Comparison of ENCODE assay signal across 15 cellular contexts in the genomic region with DNA sequence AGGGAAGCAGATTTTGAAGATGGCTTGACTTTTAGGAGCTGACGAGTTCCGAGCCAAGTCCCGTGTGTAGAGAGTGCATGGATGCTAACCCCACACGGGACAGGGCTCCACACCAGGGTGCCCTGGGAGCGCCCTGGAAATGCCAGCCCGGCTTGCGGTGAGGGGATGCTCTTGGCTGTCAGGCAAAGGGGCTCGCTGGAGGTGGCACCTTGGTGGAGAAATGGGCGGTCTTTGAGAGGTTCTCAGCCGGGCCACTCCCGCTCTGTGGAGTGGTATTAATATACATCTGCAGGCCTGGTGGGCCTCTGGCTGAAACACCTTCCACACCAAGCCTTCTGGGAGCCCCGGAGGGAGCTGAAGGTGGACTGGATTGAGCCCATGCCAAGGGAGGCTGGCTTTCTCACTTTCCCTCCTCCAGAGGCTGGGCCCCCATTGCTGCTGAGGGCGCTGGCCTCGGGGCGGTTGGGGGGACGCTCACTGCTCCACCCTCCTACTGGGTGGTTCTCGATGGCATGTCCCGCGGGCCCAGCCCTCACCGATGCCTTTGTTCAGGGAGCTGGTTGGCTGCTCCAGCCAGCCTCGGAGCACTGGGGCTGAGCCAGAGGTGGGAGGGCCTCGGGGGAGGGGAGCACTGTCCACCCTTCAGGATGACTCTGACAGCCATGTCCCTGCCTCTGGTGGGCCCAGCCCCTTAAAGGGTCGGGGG.
DNase-seq lines count a peak whose midpoint lies in the region; ATAC-seq and TF ChIP-seq lines count a peak whose summit lies in the region.
"Had no signal": no experiment of that assay in that cellular context is flagged by ENCODE, and none has a peak within 500 bp of the region (broad histone marks: within the 10 kb centered on the region; RNA-seq: fewer than 3 reads in every experiment).

No MANE protein-coding gene starts in this region.

- no peak for ATAC-seq in thoracic aorta (ENCODE audit: insufficient number of reproducible peaks, low FRiP score, low read depth)

- POLR2A ChIA-PET in HEK293 (lab: Yijun Ruan, JAX): interaction anchor here (0.6 kb wide), 1 partner anchor 69 kb away, joined by 4 read pairs; no protein-coding TSS in a partner anchor
- POLR2A ChIA-PET in CD8-positive, alpha-beta memory T cell (lab: Charles Lee): no interaction called here

- no peak overlapping the region for H2AFZ ChIP-seq in GM23248

- no peaks in the 10 kb centered on the region for H3K4me1 ChIP-seq in HEK293 (ENCODE audit: control insufficient read depth, insufficient read depth, low read length)
- H3K4me1 ChIP-seq in esophagus muscularis mucosa: peaks cover 5 to 72% (median 62%) of the 10 kb centered on the region in 4 donors
- H3K4me1 ChIP-seq in thoracic aorta (ENCODE audit: control insufficient read depth in 1 of 2, low read depth in 2 of 2): peaks cover 9 to 43% of the 10 kb centered on the region in 2 donors
- peaks cover 5% of the 10 kb centered on the region for H3K4me1 ChIP-seq in CD8-positive, alpha-beta memory T cell (ENCODE audit: insufficient read depth, low read length)
- peaks cover 13% of the 10 kb centered on the region for H3K4me1 ChIP-seq in GM23248 (ENCODE audit: insufficient read depth)
- H3K4me1 ChIP-seq: HAP-1 had no signal

- peaks cover 8 to 16% of the 10 kb centered on the region in 2 experiments; a peak in 2 of 3 replicates for H3K36me3 ChIP-seq in HEK293 (ENCODE audit: control insufficient read depth in 2 of 2, insufficient read depth in 1 of 2, low read length in 2 of 2)
- H3K36me3 ChIP-seq in esophagus muscularis mucosa: peaks cover 0 to 3% (median 0%) of the 10 kb centered on the region in 4 donors
- H3K36me3 ChIP-seq in thoracic aorta: no peaks in the 10 kb centered on the region
- no peaks in the 10 kb centered on the region for H3K36me3 ChIP-seq in CD8-positive, alpha-beta memory T cell (ENCODE audit: insufficient read depth, low read length)
- H3K36me3 ChIP-seq in GM23248 (ENCODE audit: low read depth): no peaks in the 10 kb centered on the region
- H3K36me3 ChIP-seq: BLaER1 treated with 17β-estradiol and CSF1 and Interleukin-3, amounts not matched to agents 10 nM and 100 nM; HAP-1 had no signal

- peak overlapping the region; percentile 34 for H3K27ac Mint-ChIP-seq in nephron progenitor cell
- H3K27ac Mint-ChIP-seq in CD8-positive, alpha-beta memory T cell: no peak overlapping the region
- H3K27ac Mint-ChIP-seq: CD4-positive, CD25-positive, alpha-beta regulatory T cell; HFFc6 had no signal

- no peaks in the 10 kb centered on the region for H3K79me2 ChIP-seq in GM23248 (ENCODE audit: insufficient read depth)

- peaks cover 16% of the 10 kb centered on the region for H3K4me1 Mint-ChIP-seq in nephron progenitor cell
- peaks cover 0 to under 1% (median 0%) of the 10 kb centered on the region in 3 donors for H3K4me1 Mint-ChIP-seq in CD8-positive, alpha-beta memory T cell

- TF ChIP-seq CTCF in HEK293 (tag by site-specific recombination; IDR thresholded peaks at IDR 0.05) (no peak), esophagus muscularis mucosa (IDR thresholded peaks at IDR 0.05) (no peak), nephron progenitor cell (IDR thresholded peaks at IDR 0.05) (no peak), thoracic aorta (IDR thresholded peaks at IDR 0.05) (no peak)

- no peaks in the 10 kb centered on the region for H3K9me3 Mint-ChIP-seq in nephron progenitor cell
- no peaks in the 10 kb centered on the region for H3K9me3 Mint-ChIP-seq in CD8-positive, alpha-beta memory T cell

- no peaks in the 10 kb centered on the region for H3K9me2 ChIP-seq in GM23248 (ENCODE audit: insufficient read depth)

- H3K9ac ChIP-seq in GM23248: no peak overlapping the region
- H3K9ac ChIP-seq: BLaER1 treated with 17β-estradiol and CSF1 and Interleukin-3, amounts not matched to agents 10 nM and 100 nM had no signal

- in situ Hi-C loops in GM23248 (cut with MboI): no loop called here

- no peak overlapping the region for H3K4me3 Mint-ChIP-seq in nephron progenitor cell
- H3K4me3 Mint-ChIP-seq in CD8-positive, alpha-beta memory T cell: no peak overlapping the region
- H3K4me3 Mint-ChIP-seq: CD4-positive, CD25-positive, alpha-beta regulatory T cell; HFFc6 had no signal

- H3F3A ChIP-seq in GM23248 (ENCODE audit: insufficient read depth): no peaks in the 10 kb centered on the region

- H3K27me3 Mint-ChIP-seq in nephron progenitor cell (ENCODE audit: low read depth, poor library complexity): no peaks in the 10 kb centered on the region
- peaks cover 3 to 12% of the 10 kb centered on the region in 2 donors for H3K27me3 Mint-ChIP-seq in CD8-positive, alpha-beta memory T cell
- H3K27me3 Mint-ChIP-seq: CD4-positive, CD25-positive, alpha-beta regulatory T cell had no signal

- no peaks in the 10 kb centered on the region for H3K36me3 Mint-ChIP-seq in nephron progenitor cell (ENCODE audit: low read depth)
- no peaks in the 10 kb centered on the region for H3K36me3 Mint-ChIP-seq in CD8-positive, alpha-beta memory T cell
- H3K36me3 Mint-ChIP-seq: CD4-positive, CD25-positive, alpha-beta regulatory T cell had no signal

- H3K9me3 ChIP-seq in HEK293 (ENCODE audit: control insufficient read depth, insufficient read depth, low read depth, low read length): no peaks in the 10 kb centered on the region
- no peaks in the 10 kb centered on the region for H3K9me3 ChIP-seq in esophagus muscularis mucosa
- no peaks in the 10 kb centered on the region for H3K9me3 ChIP-seq in thoracic aorta
- no peaks in the 10 kb centered on the region for H3K9me3 ChIP-seq in CD8-positive, alpha-beta memory T cell (ENCODE audit: low read length)
- no peaks in the 10 kb centered on the region for H3K9me3 ChIP-seq in GM23248 (ENCODE audit: low read depth)
- H3K9me3 ChIP-seq: BLaER1 treated with 17β-estradiol and CSF1 and Interleukin-3, amounts not matched to agents 10 nM and 100 nM; HAP-1 had no signal

- intact Hi-C loops in esophagus muscularis mucosa (cut with DNase I): no loop called here

- CTCF ChIA-PET in HEK293 (lab: Yijun Ruan, JAX): interaction anchor here (0.5 to 1.1 kb wide), 3 partner anchors 13 to 498 kb away, joined by 3 to 5 read pairs (median 4); no protein-coding TSS in a partner anchor
- CTCF ChIA-PET in CD8-positive, alpha-beta memory T cell (lab: Charles Lee): no interaction called here

- H3K4me3 ChIP-seq in HEK293 (ENCODE audit: low read depth, low read length): no peak overlapping the region
- no peak overlapping the region for H3K4me3 ChIP-seq in esophagus muscularis mucosa
- no peak overlapping the region for H3K4me3 ChIP-seq in thoracic aorta
- H3K4me3 ChIP-seq in CD8-positive, alpha-beta memory T cell (ENCODE audit: low read length): no peak overlapping the region
- H3K4me3 ChIP-seq in GM23248: no peak overlapping the region
- H3K4me3 ChIP-seq: BLaER1 treated with 17β-estradiol and CSF1 and Interleukin-3, amounts not matched to agents 10 nM and 100 nM; HAP-1 had no signal

- 85% methylated on average over 4 of the region's 23 CpGs for WGBS in esophagus muscularis mucosa
- WGBS in GM23248 (ENCODE audit: low coverage in 1 of 2, low lambda C conversion rate in 2 of 2, missing lambda C conversion rate in 2 of 2), 2 experiments: 66% methylated on average over 20 to 23 of the region's 23 CpGs

- H3K27me3 ChIP-seq in esophagus muscularis mucosa (no peaks in the 10 kb centered on the region), thoracic aorta (replicated peaks; ENCODE audit: insufficient read depth) (no peaks in the 10 kb centered on the region), GM23248 (replicated peaks; ENCODE audit: insufficient read depth) (no peaks in the 10 kb centered on the region)
- no peaks in the 10 kb centered on the region for H3K27me3 ChIP-seq in CD8-positive, alpha-beta memory T cell (ENCODE audit: insufficient read depth, low read length, poor library complexity, severe bottlenecking)

- H3K4me2 ChIP-seq in GM23248 (ENCODE audit: unreplicated experiment): no peak overlapping the region
- H3K4me2 ChIP-seq: BLaER1 treated with 17β-estradiol and CSF1 and Interleukin-3, amounts not matched to agents 10 nM and 100 nM had no signal

- TF ChIP-seq POLR2A in esophagus muscularis mucosa (IDR thresholded peaks at IDR 0.05; ENCODE audit: low read depth): no peak

- no peak for TF ChIP-seq EP300 in esophagus muscularis mucosa (IDR thresholded peaks at IDR 0.05)

- H3K27ac ChIP-seq in HEK293 (ENCODE audit: extremely low read depth, low read depth, low read length) (no peak overlapping the region), esophagus muscularis mucosa (replicated peaks in 1 of 4) (peak overlapping the region; percentile 44 to 85 (median 73)), thoracic aorta (peak overlapping the region; percentile 46 to 85), GM23248 (no peak overlapping the region)
- H3K27ac ChIP-seq in CD8-positive, alpha-beta memory T cell (ENCODE audit: low read depth, low read length): no peak overlapping the region
- H3K27ac ChIP-seq: BLaER1 treated with 17β-estradiol and CSF1 and Interleukin-3, amounts not matched to agents 10 nM and 100 nM; HL-60 had no signal

- DNase-seq in esophagus muscularis mucosa (ENCODE audit: extremely low spot score) (no peak), nephron progenitor cell (no peak), thoracic aorta (ENCODE audit: low spot score) (no peak), iPS-NIHi7 (ENCODE audit: extremely low spot score) (no peak), GM23248 (no peak)
- DNase-seq in CD8-positive, alpha-beta memory T cell: no peak
- DNase-seq: ACHN; Calu3; CD4-positive, CD25-positive, alpha-beta regulatory T cell; DMS 273 treated with DMSO at 0.1 percent for 48 hours; HFFc6 had no signal

- no peaks in the 10 kb centered on the region for H4K20me1 ChIP-seq in GM23248 (ENCODE audit: insufficient read depth)

TF ChIP-seq in HEK293, 187 proteins besides CTCF, POLR2A, EP300 and RAD21:
- TF ChIP-seq ZNF692 (tag by site-specific recombination; IDR thresholded peaks at IDR 0.05) (0 out of 2 replicates have a peak, but pooled peaks have one; percentile 59), GLIS1 (tag by site-specific recombination; IDR thresholded peaks at IDR 0.05) (no peak)
TF ChIP-seq in HEK293: peak in this region for 1.

Comparison
In these comparisons a context has a peak if more than half of its experiments do, and no peak if none do; other contexts are left out.
1. H3K27ac ChIP-seq: peak in esophagus muscularis mucosa (4 of 4) and thoracic aorta (2 of 2); none in HEK293 (single experiment), CD8-positive, alpha-beta memory T cell (single experiment) and GM23248 (single experiment).